In genomic region chr7:29189743-29190201, GRCh38 we compare ENCODE assay signal across 1 cellular context.
A peak's percentile ranks its signal among the peaks of the same experiment; 100 is the strongest.
TF ChIP-seq lines count a peak whose summit lies in the region.

No MANE protein-coding gene starts in this region.

TF ChIP-seq in HepG2, 621 proteins besides CTCF, POLR2A, EP300 and RAD21 (continued from another document and continues in another):
- TF ChIP-seq ZNF354B (CRISPR knock-in tag; IDR thresholded peaks at IDR 0.05): no peak
- no peak for TF ChIP-seq RBFOX2 (IDR thresholded peaks at IDR 0.05; ENCODE audit: low read depth, low read length)
- no peak for TF ChIP-seq MIER3 (CRISPR knock-in tag; IDR thresholded peaks at IDR 0.05; ENCODE audit: borderline replicate concordance)
- no peak; the same call in 2 of the 3 replicates for TF ChIP-seq MXI1 (IDR thresholded peaks at IDR 0.05; ENCODE audit: borderline replicate concordance, low read depth, low read length)
- peak; percentile 60; the same call in 1 of the 2 replicates for TF ChIP-seq ZBTB7A (CRISPR knock-in tag; IDR thresholded peaks at IDR 0.05)
- TF ChIP-seq THAP9 (CRISPR knock-in tag; IDR thresholded peaks at IDR 0.05; ENCODE audit: borderline replicate concordance): no peak
- TF ChIP-seq TEAD3 (CRISPR knock-in tag; optimal IDR thresholded peaks at IDR 0.05; ENCODE audit: borderline replicate concordance): peak; percentile 63
- TF ChIP-seq SMC3 (IDR thresholded peaks at IDR 0.05; ENCODE audit: low read length): peak; percentile 72
- no peak for TF ChIP-seq ZNF292 (CRISPR knock-in tag; IDR thresholded peaks at IDR 0.05; ENCODE audit: borderline replicate concordance, low read depth)
- no peak for TF ChIP-seq BRF2 (CRISPR knock-in tag; IDR thresholded peaks at IDR 0.05)
- no peak for TF ChIP-seq PLSCR1 (CRISPR knock-in tag; IDR thresholded peaks at IDR 0.05; ENCODE audit: borderline replicate concordance)
- no peak for TF ChIP-seq MYPOP (CRISPR knock-in tag; IDR thresholded peaks at IDR 0.05)
- no peak for TF ChIP-seq ZNF12 (CRISPR knock-in tag; IDR thresholded peaks at IDR 0.05)
- 0 out of 2 replicates have a peak, but pooled peaks have one; percentile 45 for TF ChIP-seq HIC2 (CRISPR knock-in tag; IDR thresholded peaks at IDR 0.05; ENCODE audit: low read depth)
- TF ChIP-seq KLF11 (CRISPR knock-in tag; IDR thresholded peaks at IDR 0.05): no peak
- TF ChIP-seq GLI4 (CRISPR knock-in tag; IDR thresholded peaks at IDR 0.05; ENCODE audit: borderline replicate concordance): no peak
- no peak for TF ChIP-seq ATF2 (CRISPR knock-in tag; IDR thresholded peaks at IDR 0.05)
- TF ChIP-seq ZNF274 (CRISPR knock-in tag; IDR thresholded peaks at IDR 0.05): peak; percentile 18; the same call in 1 of the 2 replicates
- TF ChIP-seq ATF4 (CRISPR knock-in tag; IDR thresholded peaks at IDR 0.05): no peak
- no peak for TF ChIP-seq ZNF7 (CRISPR knock-in tag; IDR thresholded peaks at IDR 0.05)
- no peak for TF ChIP-seq ZNF597 (CRISPR knock-in tag; IDR thresholded peaks at IDR 0.05)
- no peak for TF ChIP-seq SSRP1 (CRISPR knock-in tag; IDR thresholded peaks at IDR 0.05)
- TF ChIP-seq NFKB2 (CRISPR knock-in tag; IDR thresholded peaks at IDR 0.05; ENCODE audit: borderline replicate concordance): peak; percentile 40; the same call in 1 of the 2 replicates
- TF ChIP-seq HMGXB3 (CRISPR knock-in tag; IDR thresholded peaks at IDR 0.05; ENCODE audit: borderline replicate concordance): no peak
- no peak for TF ChIP-seq ONECUT2 (CRISPR knock-in tag; IDR thresholded peaks at IDR 0.05)
- TF ChIP-seq ZEB1 (IDR thresholded peaks at IDR 0.05; ENCODE audit: insufficient replicate concordance, low read depth): peak; percentile 98
- no peak for TF ChIP-seq ZZZ3 (CRISPR knock-in tag; IDR thresholded peaks at IDR 0.05; ENCODE audit: borderline replicate concordance)
- TF ChIP-seq NR1H2 (CRISPR knock-in tag; IDR thresholded peaks at IDR 0.05; ENCODE audit: borderline replicate concordance, low read depth): no peak
- no peak for TF ChIP-seq ELF3 (CRISPR knock-in tag; IDR thresholded peaks at IDR 0.05)
- TF ChIP-seq ATRX (CRISPR knock-in tag; IDR thresholded peaks at IDR 0.05; ENCODE audit: borderline replicate concordance): no peak
- no peak for TF ChIP-seq ETV5 (CRISPR knock-in tag; IDR thresholded peaks at IDR 0.05; ENCODE audit: borderline replicate concordance)
- no peak for TF ChIP-seq RFX3 (CRISPR knock-in tag; IDR thresholded peaks at IDR 0.05)
- TF ChIP-seq MAF1 (CRISPR knock-in tag; IDR thresholded peaks at IDR 0.05; ENCODE audit: borderline replicate concordance): no peak
- no peak for TF ChIP-seq LCORL (IDR thresholded peaks at IDR 0.05)
- 0 out of 2 replicates have a peak, but pooled peaks have one; percentile 45 for TF ChIP-seq LCORL (CRISPR knock-in tag; IDR thresholded peaks at IDR 0.05)
- no peak for TF ChIP-seq GABPA (IDR thresholded peaks at IDR 0.05; ENCODE audit: low read depth, low read length)
- TF ChIP-seq GABPA (CRISPR knock-in tag; IDR thresholded peaks at IDR 0.05; ENCODE audit: low read depth): no peak
- TF ChIP-seq ZNF343 (CRISPR knock-in tag; IDR thresholded peaks at IDR 0.05): peak; percentile 67; the same call in 1 of the 2 replicates
- no peak for TF ChIP-seq ZNF558 (CRISPR knock-in tag; IDR thresholded peaks at IDR 0.05; ENCODE audit: borderline replicate concordance)
- TF ChIP-seq ZNF589 (CRISPR knock-in tag; conservative IDR thresholded peaks at IDR 0.05): no peak
- TF ChIP-seq MTF2 (CRISPR knock-in tag; IDR thresholded peaks at IDR 0.05; ENCODE audit: borderline replicate concordance): no peak
- no peak; the same call in 1 of the 2 replicates for TF ChIP-seq NFKBIZ (CRISPR knock-in tag; IDR thresholded peaks at IDR 0.05)
- TF ChIP-seq TCF7L2 (IDR thresholded peaks at IDR 0.05; ENCODE audit: low read depth, low read length): no peak
- no peak for TF ChIP-seq KDM4B (CRISPR knock-in tag; IDR thresholded peaks at IDR 0.05)
- TF ChIP-seq MAFK (conservative IDR thresholded peaks at IDR 0.05 in 1 of 2, IDR thresholded peaks at IDR 0.05 in 1 of 2; ENCODE audit: low read length in 2 of 2): no peak
- TF ChIP-seq ZNF569 (CRISPR knock-in tag; IDR thresholded peaks at IDR 0.05; ENCODE audit: borderline replicate concordance): no peak
- no peak for TF ChIP-seq CCAR2 (optimal IDR thresholded peaks at IDR 0.05; ENCODE audit: low read depth, low read length)
- no peak for TF ChIP-seq ARID2 (CRISPR knock-in tag; IDR thresholded peaks at IDR 0.05; ENCODE audit: borderline replicate concordance)
- TF ChIP-seq JUNB (CRISPR knock-in tag; IDR thresholded peaks at IDR 0.05; ENCODE audit: borderline replicate concordance): no peak
- no peak for TF ChIP-seq NCOA5 (CRISPR knock-in tag; IDR thresholded peaks at IDR 0.05)
- TF ChIP-seq HINFP (CRISPR knock-in tag; IDR thresholded peaks at IDR 0.05; ENCODE audit: low read depth): no peak
- no peak for TF ChIP-seq SNAI1 (CRISPR knock-in tag; IDR thresholded peaks at IDR 0.05; ENCODE audit: borderline replicate concordance)
- TF ChIP-seq GFI1 (CRISPR knock-in tag; IDR thresholded peaks at IDR 0.05; ENCODE audit: borderline replicate concordance): no peak
- no peak for TF ChIP-seq DMAP1 (CRISPR knock-in tag; IDR thresholded peaks at IDR 0.05)
- no peak for TF ChIP-seq ZNF557 (CRISPR knock-in tag; IDR thresholded peaks at IDR 0.05)
